Comparison of ENCODE assay signal across 8 cellular contexts in the genomic region with DNA sequence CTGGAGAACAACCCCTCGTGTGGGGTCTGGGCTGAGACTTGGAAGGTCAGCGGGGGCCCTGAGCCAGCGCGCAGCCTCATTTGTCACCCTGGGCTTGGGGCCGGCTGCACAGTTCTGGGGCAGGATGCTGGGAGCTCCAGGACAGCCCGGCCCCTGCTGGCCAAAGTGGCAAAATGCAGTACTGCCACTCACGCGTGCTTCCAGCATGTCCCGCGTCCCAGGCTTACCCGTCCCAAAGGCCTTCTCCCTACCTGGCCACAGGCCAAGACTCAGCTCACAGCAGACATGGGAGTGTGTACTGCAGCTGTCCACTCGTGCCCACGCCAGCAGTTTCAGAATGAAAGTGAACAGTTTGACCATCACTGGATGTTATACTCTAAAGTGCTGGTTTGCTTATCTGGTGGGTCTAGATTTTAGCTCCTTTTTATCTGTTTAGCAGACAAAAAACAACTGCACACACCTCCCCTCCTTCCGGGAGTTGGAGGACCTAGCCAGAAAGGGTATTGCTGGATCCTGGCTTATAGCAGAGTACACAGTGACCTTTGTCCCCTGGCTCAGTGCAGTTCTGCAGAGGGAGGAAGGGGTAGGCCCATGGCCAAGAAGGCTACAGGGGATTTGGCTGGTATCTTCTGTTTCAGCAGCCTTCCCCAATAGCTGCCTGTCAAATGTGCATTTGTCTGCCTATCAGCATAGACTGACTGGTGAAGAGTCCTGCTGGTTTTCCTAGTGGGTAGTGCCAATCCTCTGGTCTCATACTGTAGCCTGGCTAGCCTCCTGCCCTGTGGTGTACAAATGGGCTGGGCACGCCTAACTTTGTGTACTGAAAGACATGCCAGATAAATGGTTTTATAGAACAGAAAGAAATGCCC. TPM values are rescaled to one million over a fixed set of nuclear protein-coding genes. Genes with fewer than 3 reads are reported as not detected.
DNase-seq lines count a peak whose midpoint lies in the region; ATAC-seq and TF ChIP-seq lines count a peak whose summit lies in the region.

No MANE protein-coding gene starts in this region.

- WGBS in prostate gland = 25% methylated on average over 15 of the region's 15 CpGs

- TF ChIP-seq CTCF in left ventricle myocardium inferior (IDR thresholded peaks at IDR 0.05; ENCODE audit: borderline replicate concordance) = peak; percentile 95
- TF ChIP-seq CTCF in prostate gland (IDR thresholded peaks at IDR 0.05) = peak; percentile 50 to 80 (median 63)

- TF ChIP-seq POLR2A in prostate gland (IDR thresholded peaks at IDR 0.05) = no peak

- no peaks in the 10 kb centered on the region for H3K27me3 ChIP-seq in left ventricle myocardium inferior (ENCODE audit: low read depth)
- no peaks in the 10 kb centered on the region for H3K27me3 ChIP-seq in prostate gland (replicated peaks; ENCODE audit: insufficient read depth)

- H3K4me1 ChIP-seq in left ventricle myocardium inferior (peaks cover 59% of the 10 kb centered on the region), prostate gland (replicated peaks) (peaks cover 32% of the 10 kb centered on the region)

- H3K9me3 ChIP-seq in T-helper 17 cell (ENCODE audit: control insufficient read depth, low read length, poor library complexity, severe bottlenecking) (no peaks in the 10 kb centered on the region), left ventricle myocardium inferior (replicated peaks) (no peaks in the 10 kb centered on the region), prostate gland (no peaks in the 10 kb centered on the region)

- H3K36me3 Mint-ChIP-seq in T-helper 17 cell (ENCODE audit: low read depth) = no peaks in the 10 kb centered on the region

- DNase-seq in SIG-M5 treated with dmso at 0.1 percent for 504 hours (lab: John Stamatoyannopoulos, UW; ENCODE audit: unreplicated experiment) (peak; percentile 59), SIG-M5 (lab: John Stamatoyannopoulos, UW) (no peak), T-helper 17 cell (peak; percentile 24 to 40 (median 29)), anterior cingulate cortex (lab: John Stamatoyannopoulos, UW) (peak in 57 of 58 donors; percentile 39 to 96 (median 81)), left ventricle myocardium inferior (peak; percentile 94), prostate gland (ENCODE audit: low spot score) (peak; percentile 68)

- intact Hi-C loops in left ventricle myocardium inferior (cut with micrococcal nuclease) (no loop called here), prostate gland (cut with DNase I) (loop anchor here (2.0 kb wide), 1 partner anchor 53 kb away; no protein-coding TSS in a partner anchor)

- H3K27me3 Mint-ChIP-seq in T-helper 17 cell = no peaks in the 10 kb centered on the region

- ATAC-seq in HG03571 (IDR thresholded peaks at IDR 0.05; ENCODE audit: unreplicated experiment) (peak; percentile 65), T-helper 17 cell (peak; percentile 92), GM18517 (IDR thresholded peaks at IDR 0.05; ENCODE audit: unreplicated experiment) (no peak)

- no peak overlapping the region for H3K27ac Mint-ChIP-seq in T-helper 17 cell

- peaks cover 5% of the 10 kb centered on the region for H3K4me1 Mint-ChIP-seq in T-helper 17 cell

- no peak overlapping the region for H3K4me3 Mint-ChIP-seq in T-helper 17 cell

- H3K36me3 ChIP-seq in left ventricle myocardium inferior (no peaks in the 10 kb centered on the region), prostate gland (no peaks in the 10 kb centered on the region)

- H3K4me3 ChIP-seq in left ventricle myocardium inferior = peak overlapping the region; percentile 48
- H3K4me3 ChIP-seq in prostate gland = no peak overlapping the region

- H3K27ac ChIP-seq in left ventricle myocardium inferior (replicated peaks) = peak overlapping the region; percentile 94
- H3K27ac ChIP-seq in prostate gland = peak overlapping the region; percentile 73 to 75

RNA-seq across cellular contexts. Expression of a gene that starts 23.2 kb away (rescaled TPM):
- total RNA-seq in T-helper 17 cell (100 to 1,000 TPM in 1 of 2 donors, 10 to 100 TPM in 1; 93.7 to 116 TPM), left ventricle myocardium inferior (23.5 TPM), prostate gland (100 to 1,000 TPM; 112 to 165 TPM)

RNA-seq across cellular contexts. Expression of a gene that starts 54.5 kb away (rescaled TPM):
- total RNA-seq in T-helper 17 cell = 10 to 100 TPM; 14.6 to 17.2 TPM
- 17.0 TPM for total RNA-seq in left ventricle myocardium inferior
- total RNA-seq in prostate gland = 10 to 100 TPM; 32.9 to 83.3 TPM
